Comparison of ENCODE assay signal across 15 cellular contexts in genomic region chr3:17639257-17639656, GRCh38.
DNase-seq lines count a peak whose midpoint lies in the region; ATAC-seq, FAIRE-seq and TF ChIP-seq lines count a peak whose summit lies in the region.
"Had no signal": no experiment of that assay in that cellular context is flagged by ENCODE, and none has a peak within 500 bp of the region (broad histone marks: within the 10 kb centered on the region; RNA-seq: fewer than 3 reads in every experiment).

No MANE protein-coding gene starts in this region.

- 90 to 94% methylated on average over 2 of the region's 2 CpGs for WGBS in pancreas, 2 donors

- no peak for FAIRE-seq in endothelial cell of umbilical vein (lab: Jason Lieb, UNC)
- no peak for FAIRE-seq in pancreas (lab: Jason Lieb, UNC)
- FAIRE-seq: D721Med had no signal

- peak overlapping the region; percentile 22 for H3K4me2 ChIP-seq in PC-9
- peak overlapping the region; percentile 2 for H3K4me2 ChIP-seq in endothelial cell of umbilical vein (ENCODE audit: insufficient read depth, low read length)

- no peaks in the 10 kb centered on the region for H3K9me2 ChIP-seq in PC-9 (ENCODE audit: insufficient read depth)

- peaks cover 39% of the 10 kb centered on the region for H3K4me1 ChIP-seq in PC-9 (replicated peaks; ENCODE audit: insufficient read depth)
- H3K4me1 ChIP-seq in endothelial cell of umbilical vein (ENCODE audit: control insufficient read depth, extremely low read depth, insufficient read depth, low read length): peaks cover 32% of the 10 kb centered on the region
- peaks cover 0 to 9% (median 0%) of the 10 kb centered on the region in 3 donors for H3K4me1 ChIP-seq in pancreas

- TF ChIP-seq CTCF in PC-9 (conservative IDR thresholded peaks at IDR 0.05): no peak
- TF ChIP-seq CTCF in endothelial cell of umbilical vein (IDR thresholded peaks at IDR 0.05; ENCODE audit: extremely low read depth in 1 of 2, insufficient read depth in 1 of 2, low read depth in 1 of 2, low read length in 2 of 2): no peak
- TF ChIP-seq CTCF in pancreas (IDR thresholded peaks at IDR 0.05): no peak

- H3K36me3 ChIP-seq in PC-9 (ENCODE audit: low read depth) (no peaks in the 10 kb centered on the region), endothelial cell of umbilical vein (ENCODE audit: control insufficient read depth in 2 of 2, extremely low read depth in 1 of 2, insufficient read depth in 2 of 2, low read length in 2 of 2) (no peaks in the 10 kb centered on the region), pancreas (no peaks in the 10 kb centered on the region)
- H3K36me3 ChIP-seq: cardiac muscle cell had no signal

- H3K27ac ChIP-seq in PC-9 (peak overlapping the region; percentile 91), endothelial cell of umbilical vein (ENCODE audit: insufficient read depth, low read depth, low read length) (peak overlapping the region; percentile 60), pancreas (no peak overlapping the region)
- H3K27ac ChIP-seq: cardiac muscle cell had no signal

- POLR2A ChIA-PET in PC-9 (lab: Charles Lee; ENCODE audit: unreplicated experiment) (interaction anchor here (0.6 to 0.8 kb wide), 4 partner anchors 37 to 276 kb away, joined by 3 to 9 read pairs (median 5); no protein-coding TSS in a partner anchor), endothelial cell of umbilical vein (lab: Charles Lee) (no interaction called here)

- H2AFZ ChIP-seq in PC-9 (no peak overlapping the region), endothelial cell of umbilical vein (ENCODE audit: low read depth, low read length) (no peak overlapping the region)

- H3K79me2 ChIP-seq in PC-9 (ENCODE audit: low read depth): peaks cover 5% of the 10 kb centered on the region
- H3K79me2 ChIP-seq in endothelial cell of umbilical vein (ENCODE audit: control insufficient read depth, insufficient read depth, low read length): peaks cover 2% of the 10 kb centered on the region

- H3K27me3 ChIP-seq in PC-9 (ENCODE audit: insufficient read depth, low read depth) (no peaks in the 10 kb centered on the region), endothelial cell of umbilical vein (ENCODE audit: control insufficient read depth in 2 of 2, insufficient read depth in 2 of 2, low read length in 2 of 2) (no peaks in the 10 kb centered on the region), pancreas (no peaks in the 10 kb centered on the region)
- H3K27me3 ChIP-seq: cardiac muscle cell had no signal

- ATAC-seq in pancreas: no peak
- ATAC-seq in Right ventricle myocardium inferior: no peak
- no peak for ATAC-seq in HG03378 (IDR thresholded peaks at IDR 0.05; ENCODE audit: unreplicated experiment)

- H3K9me3 ChIP-seq in PC-9 (ENCODE audit: insufficient read depth, low read depth) (peaks cover 4% of the 10 kb centered on the region; the same call in 1 of the 2 replicates), endothelial cell of umbilical vein (replicated peaks; ENCODE audit: control insufficient read depth, insufficient read depth, low read length) (no peaks in the 10 kb centered on the region), pancreas (no peaks in the 10 kb centered on the region)

- H3K9me1 ChIP-seq in endothelial cell of umbilical vein (replicated peaks; ENCODE audit: control insufficient read depth, extremely low read depth, insufficient read depth, low read length): no peaks in the 10 kb centered on the region

- H4K20me1 ChIP-seq in PC-9 (ENCODE audit: insufficient read depth) (no peaks in the 10 kb centered on the region), endothelial cell of umbilical vein (replicated peaks; ENCODE audit: control insufficient read depth, extremely low read depth, insufficient read depth, low read length) (no peaks in the 10 kb centered on the region)

- no peak overlapping the region for H3K4me3 ChIP-seq in PC-9
- no peak overlapping the region for H3K4me3 ChIP-seq in endothelial cell of umbilical vein (replicated peaks in 1 of 3; ENCODE audit: insufficient read depth in 1 of 3, low read depth in 1 of 3, low read length in 3 of 3)
- H3K4me3 ChIP-seq in skeletal muscle cell (ENCODE audit: low read depth, low read length): no peak overlapping the region
- no peak overlapping the region for H3K4me3 ChIP-seq in pancreas
- H3K4me3 ChIP-seq: cardiac muscle cell had no signal

- DNase-seq in EL (peak; percentile 81), PC-9 (peak; percentile 2 to 58), endothelial cell of umbilical vein (ENCODE audit: low read depth, low spot score) (peak; percentile 52), skeletal muscle cell (ENCODE audit: low read depth) (peak; percentile 52), pancreas (no peak), 8988T (no peak), Right ventricle myocardium inferior (ENCODE audit: missing footprints) (no peak)
- DNase-seq: activated B cell treated with CpG ODN at 0.5 μM for 24 hours; activated T-cell treated with anti-CD3 and anti-CD28 coated beads, Interleukin-2, amount 50 U/mL, for 72 hours; NCI-H345; nucleus accumbens; stimulated activated CD4-positive, alpha-beta T cell treated with anti-CD3 and anti-CD28 coated beads, Interleukin-15, amount 100 ng/mL, for 24 hours had no signal

- no peak for TF ChIP-seq POLR2A in endothelial cell of umbilical vein (IDR thresholded peaks at IDR 0.05; ENCODE audit: low read depth, low read length)

- H3K9ac ChIP-seq in endothelial cell of umbilical vein (replicated peaks; ENCODE audit: extremely low read depth, insufficient read depth, low read length): no peak overlapping the region

- CTCF ChIA-PET in PC-9 (lab: Charles Lee) (no interaction called here), endothelial cell of umbilical vein (lab: Charles Lee) (interaction anchor here (0.9 to 1.5 kb wide), 4 partner anchors 12 to 207 kb away, joined by 3 read pairs; no protein-coding TSS in a partner anchor)

- dilution Hi-C loops in endothelial cell of umbilical vein (cut with MboI; ENCODE audit: extremely low pct_ligation_motif_present, low sequenced_read_pairs): no loop called here

- BruUV-seq in PC-9 (replicated peaks; lab: Mats Ljungman, UMichigan) (TSS peak; percentile 91), endothelial cell of umbilical vein (replicated peaks; lab: Mats Ljungman, UMichigan) (no TSS peak)

- intact Hi-C loops in PC-9 (cut with micrococcal nuclease; ENCODE audit: unreplicated experiment): loop anchor here (1.0 kb wide), 2 partner anchors 103 to 656 kb away; partner anchors contain the start of gene TBC1D5
- intact Hi-C loops in endothelial cell of umbilical vein (cut with micrococcal nuclease): loop anchor here (5.0 kb wide), 1 partner anchor 62 kb away; no protein-coding TSS in a partner anchor
- intact Hi-C loops in pancreas (cut with DNase I): no loop called here
- intact Hi-C loops in Right ventricle myocardium inferior (cut with DNase I): no loop called here

- H3F3A ChIP-seq in PC-9 (ENCODE audit: insufficient read depth, low read depth): peaks cover 25% of the 10 kb centered on the region

TF ChIP-seq in endothelial cell of umbilical vein, 7 proteins besides CTCF, POLR2A, EP300 and RAD21:
- TF ChIP-seq FOS (IDR thresholded peaks at IDR 0.05; ENCODE audit: borderline replicate concordance, insufficient read depth, low read length): peak; percentile 85
- no peak for TF ChIP-seq EZH2 (IDR thresholded peaks at IDR 0.05; ENCODE audit: borderline replicate concordance, low read depth, low read length, severe bottlenecking)
- TF ChIP-seq JUN (IDR thresholded peaks at IDR 0.05; ENCODE audit: borderline replicate concordance, insufficient read depth, insufficient read length, low read depth): peak; percentile 29
TF ChIP-seq in endothelial cell of umbilical vein: peak in this region for 2.

Comparison
In these comparisons a context has a peak if more than half of its experiments do, and no peak if none do; other contexts are left out.
1. DNase-seq: peak in EL (single experiment), PC-9 (2 of 2), endothelial cell of umbilical vein (single experiment) and skeletal muscle cell (single experiment); none in pancreas (0 of 6), 8988T (single experiment) and Right ventricle myocardium inferior (single experiment).
2. H3K27ac ChIP-seq: peak in PC-9 (single experiment) and endothelial cell of umbilical vein (single experiment); none in pancreas (0 of 4).
3. intact Hi-C loops: an anchor here in PC-9 (1.0 kb wide) and endothelial cell of umbilical vein (5.0 kb wide); none called in pancreas and Right ventricle myocardium inferior.